Comparison of ENCODE assay signal across 9 cellular contexts in genomic region chr11:126426820-126427749, GRCh38.
DNase-seq lines count a peak whose midpoint lies in the region; ATAC-seq and TF ChIP-seq lines count a peak whose summit lies in the region.
"Had no signal": no experiment of that assay in that cellular context is flagged by ENCODE, and none has a peak within 500 bp of the region (broad histone marks: within the 10 kb centered on the region; RNA-seq: fewer than 3 reads in every experiment).

No MANE protein-coding gene starts in this region.

- TF ChIP-seq CTCF in kidney epithelial cell (IDR thresholded peaks at IDR 0.05; ENCODE audit: insufficient read depth, low read length, poor library complexity, severe bottlenecking), result no peak
- TF ChIP-seq CTCF in CD4-positive, alpha-beta T cell (IDR thresholded peaks at IDR 0.05), result no peak
- TF ChIP-seq CTCF in Peyer's patch (IDR thresholded peaks at IDR 0.05), result no peak

- no peaks in the 10 kb centered on the region for H3K36me3 Mint-ChIP-seq in CD4-positive, alpha-beta T cell (ENCODE audit: low read depth)

- H3K9me3 Mint-ChIP-seq in CD4-positive, alpha-beta T cell, result no peaks in the 10 kb centered on the region

- H3K36me3 ChIP-seq in MG63 (0 out of 2 replicates have a peak, but pooled peaks cover 3% of the 10 kb centered on the region), kidney epithelial cell (ENCODE audit: control insufficient read depth, insufficient read depth, low read length) (no peaks in the 10 kb centered on the region), Peyer's patch (no peaks in the 10 kb centered on the region)

- H3K27me3 Mint-ChIP-seq in CD4-positive, alpha-beta T cell, result no peaks in the 10 kb centered on the region

- H3K4me1 Mint-ChIP-seq in CD4-positive, alpha-beta T cell (ENCODE audit: low read depth), result no peaks in the 10 kb centered on the region

- H3K27me3 ChIP-seq in MG63, result no peaks in the 10 kb centered on the region; the same call in 1 of the 2 replicates
- H3K27me3 ChIP-seq in kidney epithelial cell (ENCODE audit: control insufficient read depth, insufficient read depth, low read length), result peaks cover 7% of the 10 kb centered on the region
- no peaks in the 10 kb centered on the region for H3K27me3 ChIP-seq in CD4-positive, alpha-beta T cell (ENCODE audit: control insufficient read depth, insufficient read depth, low read length)
- H3K27me3 ChIP-seq in Peyer's patch, result no peaks in the 10 kb centered on the region

- no peak overlapping the region for H3K27ac Mint-ChIP-seq in CD4-positive, alpha-beta T cell

- no peaks in the 10 kb centered on the region for H3K4me1 ChIP-seq in Peyer's patch

- H3K9me3 ChIP-seq in MG63 (no peaks in the 10 kb centered on the region), Peyer's patch (no peaks in the 10 kb centered on the region)
- no peaks in the 10 kb centered on the region for H3K9me3 ChIP-seq in CD4-positive, alpha-beta T cell (ENCODE audit: control insufficient read depth, low read length)

- H3K4me3 Mint-ChIP-seq in CD4-positive, alpha-beta T cell, result no peak overlapping the region

- CTCF ChIA-PET in CD4-positive, alpha-beta T cell (lab: Charles Lee), result no interaction called here

- peak; percentile 85 for ATAC-seq in GM21381 (IDR thresholded peaks at IDR 0.05; ENCODE audit: unreplicated experiment)
- ATAC-seq in HG02623 (IDR thresholded peaks at IDR 0.05; ENCODE audit: unreplicated experiment), result no peak
- ATAC-seq in CD4-positive, alpha-beta T cell (ENCODE audit: poor library complexity), result no peak

- no peak overlapping the region for H3K27ac ChIP-seq in CD4-positive, alpha-beta T cell (ENCODE audit: low read depth, low read length)
- H3K27ac ChIP-seq in Peyer's patch, result no peak overlapping the region

- POLR2A ChIA-PET in CD4-positive, alpha-beta T cell (lab: Charles Lee), result interaction anchor here (0.6 kb wide), 1 partner anchor 1097 kb away, joined by 3 read pairs; no protein-coding TSS in a partner anchor

- intact Hi-C loops in CD4-positive, alpha-beta T cell (cut with DNase I, micrococcal nuclease), result no loop called here

- DNase-seq in DMS 273 treated with DMSO at 0.1 percent for 48 hours (lab: John Stamatoyannopoulos, UW), result peak; percentile 36
- peak; percentile 66 for DNase-seq in MG63
- DNase-seq in kidney epithelial cell (ENCODE audit: low read depth), result peak; percentile 19
- DNase-seq in SKM-1 (lab: John Stamatoyannopoulos, UW; ENCODE audit: unreplicated experiment), result no peak
- DNase-seq in CD4-positive, alpha-beta T cell, result no peak
- DNase-seq in Peyer's patch, result no peak
- DNase-seq: activated CD4-positive, alpha-beta T cell treated with anti-CD3 and anti-CD28 coated beads, Interleukin-2, amount 50 U/mL, for 4 hours had no signal

- H3K4me3 ChIP-seq in MG63 (no peak overlapping the region), kidney epithelial cell (ENCODE audit: low read depth, low read length) (no peak overlapping the region), Peyer's patch (no peak overlapping the region)

- no peak for TF ChIP-seq POLR2A in Peyer's patch (IDR thresholded peaks at IDR 0.05)

Comparison
In these comparisons a context has a peak if more than half of its experiments do, and no peak if none do; other contexts are left out.
1. DNase-seq: peak in DMS 273 treated with DMSO at 0.1 percent for 48 hours (single experiment), MG63 (single experiment) and kidney epithelial cell (single experiment); none in SKM-1 (single experiment), CD4-positive, alpha-beta T cell (0 of 10) and Peyer's patch (0 of 3).